Comparison of ENCODE assay signal across 8 cellular contexts in genomic region chr2:37326285-37326684, GRCh38. TPM values are rescaled to one million over a fixed set of nuclear protein-coding genes. Genes with fewer than 3 reads are reported as not detected.
A peak's percentile ranks its signal among the peaks of the same experiment; 100 is the strongest.
DNase-seq lines count a peak whose midpoint lies in the region; ATAC-seq and TF ChIP-seq lines count a peak whose summit lies in the region.

No MANE protein-coding gene starts in this region.

- H2AK5ac ChIP-seq in mesendoderm (ENCODE audit: low read length), result no peak overlapping the region

- H3K27ac ChIP-seq in A673 (ENCODE audit: low read depth, low read length, poor library complexity, severe bottlenecking), result no peak overlapping the region
- peak overlapping the region; percentile 96 for H3K27ac ChIP-seq in KMS-11
- H3K27ac ChIP-seq in mesendoderm (ENCODE audit: low read depth, low read length), result no peak overlapping the region

- H3K36me3 ChIP-seq in A673 (ENCODE audit: insufficient read depth, low read length, poor library complexity, severe bottlenecking) (no peaks in the 10 kb centered on the region), KMS-11 (ENCODE audit: insufficient read depth) (peaks cover 24% of the 10 kb centered on the region; the same call in 1 of the 2 replicates), mesendoderm (ENCODE audit: control insufficient read depth, insufficient read depth, low read length) (no peaks in the 10 kb centered on the region)

- H3K27me3 Mint-ChIP-seq in chondrocyte (ENCODE audit: low read depth), result peaks cover 2% of the 10 kb centered on the region

- no peak overlapping the region for H2BK120ac ChIP-seq in mesendoderm (ENCODE audit: low read depth, low read length)

- no peaks in the 10 kb centered on the region for H3K27me3 ChIP-seq in A673 (replicated peaks; ENCODE audit: insufficient read depth, low read depth, low read length, poor library complexity)
- H3K27me3 ChIP-seq in KMS-11 (ENCODE audit: insufficient read depth, low read depth), result no peaks in the 10 kb centered on the region
- H3K27me3 ChIP-seq in mesendoderm (ENCODE audit: insufficient read depth, low read length, poor library complexity), result no peaks in the 10 kb centered on the region

- no peaks in the 10 kb centered on the region for H3K79me1 ChIP-seq in mesendoderm (ENCODE audit: low read length)

- no peaks in the 10 kb centered on the region for H3K9me3 ChIP-seq in A673 (ENCODE audit: low read depth, low read length, poor library complexity, severe bottlenecking)

- no peak overlapping the region for H4K5ac ChIP-seq in mesendoderm (ENCODE audit: low read length)

- H3K4me1 ChIP-seq in A673 (ENCODE audit: insufficient read depth, low read length, poor library complexity, severe bottlenecking) (peaks cover 23% of the 10 kb centered on the region), KMS-11 (ENCODE audit: low read depth, poor library complexity, severe bottlenecking) (peaks cover 43% of the 10 kb centered on the region), mesendoderm (ENCODE audit: control insufficient read depth, low read depth, low read length) (peaks cover 3% of the 10 kb centered on the region)

- H3K4me1 Mint-ChIP-seq in chondrocyte (ENCODE audit: low read depth), result peaks cover 46% of the 10 kb centered on the region

- H3K27ac Mint-ChIP-seq in chondrocyte (ENCODE audit: unreplicated experiment), result peak overlapping the region; percentile 65

- no peak overlapping the region for H3K4ac ChIP-seq in mesendoderm (ENCODE audit: low read depth, low read length)

- H3K4me3 Mint-ChIP-seq in chondrocyte (ENCODE audit: unreplicated experiment), result peak overlapping the region; percentile 45

- no peak overlapping the region for H2BK15ac ChIP-seq in mesendoderm (replicated peaks; ENCODE audit: low read depth)

- intact Hi-C loops in A673 (cut with micrococcal nuclease; ENCODE audit: unreplicated experiment), result no loop called here

- ATAC-seq in HG02798 (IDR thresholded peaks at IDR 0.05; ENCODE audit: poor library complexity, unreplicated experiment), result no peak
- no peak for ATAC-seq in HG03159 (IDR thresholded peaks at IDR 0.05; ENCODE audit: unreplicated experiment)
- no peak for ATAC-seq in HG03565 (IDR thresholded peaks at IDR 0.05; ENCODE audit: unreplicated experiment)

- no peak overlapping the region for H2BK5ac ChIP-seq in mesendoderm (ENCODE audit: low read length)

- BruUV-seq in A673 (replicated peaks; lab: Mats Ljungman, UMichigan), result no TSS peak

- no peak overlapping the region for H3K23ac ChIP-seq in mesendoderm (ENCODE audit: low read length)

- H3K79me2 ChIP-seq in KMS-11 (ENCODE audit: insufficient read depth, low read depth), result peaks cover 84% of the 10 kb centered on the region
- peaks cover 20% of the 10 kb centered on the region for H3K79me2 ChIP-seq in mesendoderm (ENCODE audit: control insufficient read depth, insufficient read depth, low read length)

- TF ChIP-seq CTCF in A673 (conservative IDR thresholded peaks at IDR 0.05; ENCODE audit: low read depth, low read length), result no peak
- no peak for TF ChIP-seq CTCF in KMS-11 (conservative IDR thresholded peaks at IDR 0.05; ENCODE audit: low read depth, low read length)
- TF ChIP-seq CTCF in chondrocyte (IDR thresholded peaks at IDR 0.05), result no peak

- H3K4me3 ChIP-seq in A673 (ENCODE audit: low read depth, low read length, poor library complexity, severe bottlenecking), result no peak overlapping the region
- H3K4me3 ChIP-seq in KMS-11 (IDR thresholded peaks at IDR 0.05; ENCODE audit: insufficient read depth, low read depth, low read length), result peak overlapping the region; percentile 23
- no peak overlapping the region for H3K4me3 ChIP-seq in mesendoderm (ENCODE audit: low read length)

- POLR2A ChIA-PET in A673 (lab: Charles Lee; ENCODE audit: low non-redundant PET), result no interaction called here

- H3K4me2 ChIP-seq in KMS-11, result peak overlapping the region; percentile 57
- H3K4me2 ChIP-seq in mesendoderm (ENCODE audit: low read length), result no peak overlapping the region

- peak; percentile 66 for DNase-seq in A673 (ENCODE audit: low spot score)
- DNase-seq in chondrocyte (ENCODE audit: low spot score), result no peak
- DNase-seq in mesendoderm, result peak; percentile 63
- DNase-seq in stimulated activated CD4-positive, alpha-beta T cell treated with anti-CD3 and anti-CD28 coated beads, Interleukin-1b, Interleukin-23, amount 100 ng/mL, for 48 hours, result no peak

- peak overlapping the region; percentile 98; the same call in 1 of the 2 replicates for H3K9ac ChIP-seq in KMS-11
- no peak overlapping the region for H3K9ac ChIP-seq in mesendoderm (ENCODE audit: low read length)

- H3K36me3 Mint-ChIP-seq in chondrocyte (ENCODE audit: low read depth), result no peaks in the 10 kb centered on the region

- H2AFZ ChIP-seq in KMS-11 (ENCODE audit: low read depth), result no peak overlapping the region

- H4K8ac ChIP-seq in mesendoderm (ENCODE audit: low read depth, low read length), result no peak overlapping the region

- H3K56ac ChIP-seq in mesendoderm (ENCODE audit: low read length), result no peak overlapping the region

- CTCF ChIA-PET in A673 (lab: Charles Lee), result no interaction called here

- no peak overlapping the region for H3K18ac ChIP-seq in mesendoderm (ENCODE audit: low read length)

- no CpG with 5 or more reads among the region's 2 CpGs for WGBS in mesendoderm (ENCODE audit: extremely low coverage, insufficient coverage, low lambda C conversion rate)

- no peaks in the 10 kb centered on the region for H3K9me3 Mint-ChIP-seq in chondrocyte (ENCODE audit: low read depth)

- no peaks in the 10 kb centered on the region for H4K20me1 ChIP-seq in KMS-11 (ENCODE audit: insufficient read depth)

RNA-seq across cellular contexts. Expression of gene PRKD3, which starts 1.7 kb away (rescaled TPM):
- total RNA-seq in A673 (2021) (53.1 and 54.9 TPM in 2 replicates), chondrocyte (40.2 to 45.4 TPM (median 43.8 TPM) in 3 replicates)
- polyA plus RNA-seq in mesendoderm (2013, experiment 1 of 2), result 49.2 TPM
- 47.9 TPM for polyA plus RNA-seq in mesendoderm (2013, experiment 2 of 2)

RNA-seq across cellular contexts. Expression of gene QPCT, which starts 18.1 kb away (rescaled TPM):
- total RNA-seq in A673 (2021), result 2.2 and 4.2 TPM in 2 replicates
- 0.67 to 1.2 TPM in 2 of 3 replicates, not detected in the other for total RNA-seq in chondrocyte
- polyA plus RNA-seq in mesendoderm (2013, experiment 1 of 2), result 26.1 TPM
- polyA plus RNA-seq in mesendoderm (2013, experiment 2 of 2), result 24.8 TPM

Comparison
In these comparisons a context has a peak if more than half of its experiments do, and no peak if none do; other contexts are left out.
1. DNase-seq: peak in A673 (single experiment) and mesendoderm (single experiment); none in chondrocyte (single experiment) and stimulated activated CD4-positive, alpha-beta T cell treated with anti-CD3 and anti-CD28 coated beads, Interleukin-1b, Interleukin-23, amount 100 ng/mL, for 48 hours (single experiment).